Comparison of ENCODE assay signal across 16 cellular contexts in genomic region chr7:7330997-7331396, GRCh38.
DNase-seq lines count a peak whose midpoint lies in the region; ATAC-seq and TF ChIP-seq lines count a peak whose summit lies in the region.
"Had no signal": no experiment of that assay in that cellular context is flagged by ENCODE, and none has a peak within 500 bp of the region (broad histone marks: within the 10 kb centered on the region; RNA-seq: fewer than 3 reads in every experiment).

No MANE protein-coding gene starts in this region.

- no peak overlapping the region for H3K27ac ChIP-seq in OCI-LY3 (ENCODE audit: low read length)
- H3K27ac ChIP-seq: BLaER1, GM23248, heart right ventricle, uterus had no signal

- H3K79me2 ChIP-seq in OCI-LY3 (ENCODE audit: low read length): no peaks in the 10 kb centered on the region

- no peaks in the 10 kb centered on the region for H3K9me3 Mint-ChIP-seq in activated T-helper 2 cell treated with anti-CD3 and anti-CD28 coated beads, Interferon-gamma antibody, Interleukin-2, Interleukin-4, amounts not matched to agents 10 μg/mL and 5 μg/mL and 100 μg/mL, durations not matched to agents 14 hours and 24 hours and 36 hours
- H3K9me3 Mint-ChIP-seq: stimulated activated naive CD8-positive, alpha-beta T cell treated with anti-CD3 and anti-CD28 coated beads, Interleukin-15, Interleukin-2, amounts not matched to agents 100 ng/mL and 50 ng/mL, for 24 hours had no signal

- H3K9me3 ChIP-seq in OCI-LY3 (ENCODE audit: insufficient read depth, low read length): no peaks in the 10 kb centered on the region
- H3K9me3 ChIP-seq: BLaER1, heart right ventricle, uterus had no signal

- no peaks in the 10 kb centered on the region for H3K4me1 ChIP-seq in OCI-LY3 (ENCODE audit: low read length)
- H3K4me1 ChIP-seq: BLaER1, heart right ventricle, uterus had no signal

- H3K4me3 Mint-ChIP-seq in activated T-helper 2 cell treated with anti-CD3 and anti-CD28 coated beads, Interferon-gamma antibody, Interleukin-2, Interleukin-4, amounts not matched to agents 10 μg/mL and 5 μg/mL and 100 μg/mL, durations not matched to agents 14 hours and 24 hours and 36 hours (ENCODE audit: low read depth): no peak overlapping the region
- H3K4me3 Mint-ChIP-seq: stimulated activated naive CD8-positive, alpha-beta T cell treated with anti-CD3 and anti-CD28 coated beads, Interleukin-15, Interleukin-2, amounts not matched to agents 100 ng/mL and 50 ng/mL, for 24 hours had no signal

- no peak overlapping the region for H3K4me2 ChIP-seq in OCI-LY3 (ENCODE audit: low read length)
- H3K4me2 ChIP-seq: BLaER1 had no signal

- no peak overlapping the region for H3K27ac Mint-ChIP-seq in activated T-helper 2 cell treated with anti-CD3 and anti-CD28 coated beads, Interferon-gamma antibody, Interleukin-2, Interleukin-4, amounts not matched to agents 10 μg/mL and 5 μg/mL and 100 μg/mL, durations not matched to agents 14 hours and 24 hours and 36 hours
- H3K27ac Mint-ChIP-seq: stimulated activated naive CD8-positive, alpha-beta T cell treated with anti-CD3 and anti-CD28 coated beads, Interleukin-15, Interleukin-2, amounts not matched to agents 100 ng/mL and 50 ng/mL, for 24 hours had no signal

- H3K36me3 Mint-ChIP-seq in activated T-helper 2 cell treated with anti-CD3 and anti-CD28 coated beads, Interferon-gamma antibody, Interleukin-2, Interleukin-4, amounts not matched to agents 10 μg/mL and 5 μg/mL and 100 μg/mL, durations not matched to agents 14 hours and 24 hours and 36 hours (ENCODE audit: low read depth): no peaks in the 10 kb centered on the region

- peak; percentile 17 for DNase-seq in AG20443 (ENCODE audit: low spot score)
- DNase-seq in GM04504 (ENCODE audit: low read depth): peak; percentile 0
- peak; percentile 36 for DNase-seq in epidermal melanocyte (ENCODE audit: insufficient read length, low spot score)
- no peak for DNase-seq in activated T-helper 2 cell treated with anti-CD3 and anti-CD28 coated beads, Interferon-gamma antibody, Interleukin-2, Interleukin-4, amounts not matched to agents 10 μg/mL and 5 μg/mL and 100 μg/mL, durations not matched to agents 14 hours and 24 hours and 36 hours (ENCODE audit: low spot score)
- no peak for DNase-seq in GM19238 (ENCODE audit: insufficient read length, low spot score)
- DNase-seq in kidney glomerular epithelial cell (lab: John Stamatoyannopoulos, UW): no peak
- DNase-seq: GM23248, heart right ventricle, MV-4-11, NCI-H2227 treated with DMSO at 0.1 percent for 48 hours, posterior cingulate gyrus, uterus had no signal

- H3K27me3 Mint-ChIP-seq in activated T-helper 2 cell treated with anti-CD3 and anti-CD28 coated beads, Interferon-gamma antibody, Interleukin-2, Interleukin-4, amounts not matched to agents 10 μg/mL and 5 μg/mL and 100 μg/mL, durations not matched to agents 14 hours and 24 hours and 36 hours (ENCODE audit: low read depth): peaks cover 8% of the 10 kb centered on the region

- no peak for ATAC-seq in HG03457 (IDR thresholded peaks at IDR 0.05; ENCODE audit: unreplicated experiment)
- ATAC-seq: heart right ventricle had no signal

- no peak overlapping the region for H3K4me3 ChIP-seq in OCI-LY3 (ENCODE audit: low read length)
- H3K4me3 ChIP-seq: BLaER1, GM23248, heart right ventricle, uterus had no signal

- H3K36me3 ChIP-seq in OCI-LY3 (replicated peaks; ENCODE audit: low read depth, low read length): no peaks in the 10 kb centered on the region
- H3K36me3 ChIP-seq: BLaER1, heart right ventricle, uterus had no signal

- H2AFZ ChIP-seq in OCI-LY3 (ENCODE audit: low read depth, low read length): no peak overlapping the region
- H2AFZ ChIP-seq: GM23248 had no signal

- intact Hi-C loops in activated T-helper 2 cell treated with anti-CD3 and anti-CD28 coated beads, Interferon-gamma antibody, Interleukin-2, Interleukin-4, amounts not matched to agents 10 μg/mL and 5 μg/mL and 100 μg/mL, durations not matched to agents 14 hours and 24 hours and 36 hours (cut with micrococcal nuclease): no loop called here

- no peak overlapping the region for H3K9ac ChIP-seq in OCI-LY3 (ENCODE audit: low read length)
- H3K9ac ChIP-seq: BLaER1, GM23248 had no signal

- peaks cover 5% of the 10 kb centered on the region for H3K4me1 Mint-ChIP-seq in activated T-helper 2 cell treated with anti-CD3 and anti-CD28 coated beads, Interferon-gamma antibody, Interleukin-2, Interleukin-4, amounts not matched to agents 10 μg/mL and 5 μg/mL and 100 μg/mL, durations not matched to agents 14 hours and 24 hours and 36 hours (ENCODE audit: low read depth)

- H3K27me3 ChIP-seq in OCI-LY3 (ENCODE audit: low read depth, low read length): no peaks in the 10 kb centered on the region
- H3K27me3 ChIP-seq: BLaER1, uterus had no signal

- peak; percentile 11; the same call in 1 of the 2 replicates for TF ChIP-seq CTCF in OCI-LY3 (IDR thresholded peaks at IDR 0.05; ENCODE audit: low read depth, low read length)

- H4K20me1 ChIP-seq in OCI-LY3 (ENCODE audit: insufficient read depth, low read length): no peaks in the 10 kb centered on the region
- H4K20me1 ChIP-seq: BLaER1 had no signal

Comparison
In these comparisons a context has a peak if more than half of its experiments do, and no peak if none do; other contexts are left out.
1. DNase-seq: peak in AG20443 (single experiment), GM04504 (single experiment) and epidermal melanocyte (single experiment); none in activated T-helper 2 cell treated with anti-CD3 and anti-CD28 coated beads, Interferon-gamma antibody, Interleukin-2, Interleukin-4, amounts not matched to agents 10 μg/mL and 5 μg/mL and 100 μg/mL, durations not matched to agents 14 hours and 24 hours and 36 hours (single experiment), GM19238 (single experiment) and kidney glomerular epithelial cell (single experiment).